ENCODE assay signal across 13 cellular contexts in genomic region chr2:173631123-173631450, GRCh38.
DNase-seq lines count a peak whose midpoint lies in the region; ATAC-seq and TF ChIP-seq lines count a peak whose summit lies in the region.
"Had no signal": no experiment of that assay in that cellular context is flagged by ENCODE, and none has a peak within 500 bp of the region (broad histone marks: within the 10 kb centered on the region; RNA-seq: fewer than 3 reads in every experiment).

No MANE protein-coding gene starts in this region.

- H3K4me3 ChIP-seq in fibroblast of villous mesenchyme (ENCODE audit: low read depth, low read length): no peak overlapping the region
- peak overlapping the region in 1 of 2 donors; percentile 24 for H3K4me3 ChIP-seq in neuronal stem cell (ENCODE audit: low read length in 2 of 2)
- no peak overlapping the region for H3K4me3 ChIP-seq in CD8-positive, alpha-beta T cell (ENCODE audit: low read depth, low read length)
- H3K4me3 ChIP-seq: gastrocnemius medialis, upper lobe of left lung had no signal

- no CpG with 5 or more reads among the region's 5 CpGs for WGBS in neuronal stem cell (ENCODE audit: extremely low coverage in 2 of 2, insufficient read length in 2 of 2, insufficient replicate concordance in 1 of 2), 2 donors

- peaks cover 32% of the 10 kb centered on the region for H3K27me3 Mint-ChIP-seq in CD8-positive, alpha-beta T cell (ENCODE audit: low read depth)

- H3K36me3 ChIP-seq in neuronal stem cell (replicated peaks in 1 of 2; ENCODE audit: control insufficient read depth in 2 of 2, insufficient read depth in 2 of 2, low read length in 2 of 2): no peaks in the 10 kb centered on the region
- H3K36me3 ChIP-seq in CD8-positive, alpha-beta T cell (ENCODE audit: insufficient read depth, low read length): no peaks in the 10 kb centered on the region
- H3K36me3 ChIP-seq: gastrocnemius medialis, upper lobe of left lung had no signal

- H3K4ac ChIP-seq in neuronal stem cell (ENCODE audit: low read length): no peak overlapping the region

- H3K18ac ChIP-seq in neuronal stem cell (ENCODE audit: low read length): no peak overlapping the region

- no peak overlapping the region for H3K27ac Mint-ChIP-seq in CD8-positive, alpha-beta T cell

- no peak for TF ChIP-seq CTCF in fibroblast of villous mesenchyme (IDR thresholded peaks at IDR 0.05; ENCODE audit: insufficient read depth, low read depth, low read length)
- no peak for TF ChIP-seq CTCF in CD8-positive, alpha-beta T cell (IDR thresholded peaks at IDR 0.05)

- no peaks in the 10 kb centered on the region for H3K27me3 ChIP-seq in neuronal stem cell (ENCODE audit: control insufficient read depth in 3 of 3, insufficient read depth in 3 of 3, low read depth in 1 of 3, low read length in 3 of 3)
- no peaks in the 10 kb centered on the region for H3K27me3 ChIP-seq in CD8-positive, alpha-beta T cell (ENCODE audit: insufficient read depth, low read length)
- H3K27me3 ChIP-seq: gastrocnemius medialis, upper lobe of left lung had no signal

- H3K4me1 Mint-ChIP-seq in CD8-positive, alpha-beta T cell (ENCODE audit: low read depth): no peaks in the 10 kb centered on the region
- H3K4me1 Mint-ChIP-seq: central memory CD8-positive, alpha-beta T cell had no signal

- H3K9ac ChIP-seq in neuronal stem cell (ENCODE audit: low read depth, low read length, poor library complexity): no peak overlapping the region

- H2BK12ac ChIP-seq in neuronal stem cell (ENCODE audit: low read length): no peak overlapping the region

- H3K14ac ChIP-seq in neuronal stem cell (ENCODE audit: low read length): no peak overlapping the region

- H2BK120ac ChIP-seq in neuronal stem cell (ENCODE audit: low read depth, low read length): no peak overlapping the region

- no peak overlapping the region for H3K4me2 ChIP-seq in neuronal stem cell (ENCODE audit: insufficient read depth, low read length, poor library complexity, severe bottlenecking)

- peaks cover 0 to 4% of the 10 kb centered on the region in 2 donors for H3K9me3 ChIP-seq in neuronal stem cell (replicated peaks in 1 of 2; ENCODE audit: control insufficient read depth in 2 of 2, insufficient read depth in 1 of 2, low read depth in 1 of 2, low read length in 2 of 2)
- no peaks in the 10 kb centered on the region for H3K9me3 ChIP-seq in CD8-positive, alpha-beta T cell (ENCODE audit: low read length)
- H3K9me3 ChIP-seq: gastrocnemius medialis, upper lobe of left lung had no signal

- peaks cover 4 to 5% of the 10 kb centered on the region in 2 donors for H3K4me1 ChIP-seq in neuronal stem cell (ENCODE audit: control insufficient read depth in 2 of 2, insufficient read depth in 1 of 2, low read depth in 1 of 2, low read length in 2 of 2)
- no peaks in the 10 kb centered on the region for H3K4me1 ChIP-seq in CD8-positive, alpha-beta T cell (ENCODE audit: insufficient read depth, low read length)
- H3K4me1 ChIP-seq: gastrocnemius medialis, upper lobe of left lung had no signal

- POLR2A ChIA-PET in CD8-positive, alpha-beta T cell (lab: Charles Lee): no interaction called here

- DNase-seq in EH (ENCODE audit: low read depth): peak; percentile 81
- DNase-seq in NCI-H2171 (lab: John Stamatoyannopoulos, UW): peak; percentile 69
- DNase-seq in fibroblast of villous mesenchyme (ENCODE audit: low read depth): peak; percentile 65
- no peak for DNase-seq in neuronal stem cell (ENCODE audit: low spot score)
- DNase-seq in epidermal melanocyte (ENCODE audit: insufficient read length, low spot score): no peak
- no peak for DNase-seq in superior temporal gyrus (ENCODE audit: extremely low spot score)
- no peak for DNase-seq in CD8-positive, alpha-beta T cell
- no peak for DNase-seq in stimulated activated CD4-positive, alpha-beta T cell treated with anti-CD3 and anti-CD28 coated beads, Interleukin-4, amount 100 ng/mL, for 24 hours
- DNase-seq: activated T-cell treated with anti-CD3 and anti-CD28 coated beads, Interleukin-2, amount 50 U/mL, for 1 hour; gastrocnemius medialis; T-helper 9 cell; upper lobe of left lung had no signal

- no peak overlapping the region for H3K4me3 Mint-ChIP-seq in CD8-positive, alpha-beta T cell
- H3K4me3 Mint-ChIP-seq: central memory CD8-positive, alpha-beta T cell had no signal

- H4K91ac ChIP-seq in neuronal stem cell (ENCODE audit: low read depth, low read length, poor library complexity): no peak overlapping the region

- H3K79me1 ChIP-seq in neuronal stem cell (ENCODE audit: low read depth, low read length): no peaks in the 10 kb centered on the region

- H2BK5ac ChIP-seq in neuronal stem cell (ENCODE audit: low read length): no peak overlapping the region

- intact Hi-C loops in CD8-positive, alpha-beta T cell (cut with DNase I, micrococcal nuclease): no loop called here

- CTCF ChIA-PET in CD8-positive, alpha-beta T cell (lab: Charles Lee): no interaction called here

- H4K8ac ChIP-seq in neuronal stem cell (ENCODE audit: low read depth, low read length): no peak overlapping the region

- no peak overlapping the region for H3K23ac ChIP-seq in neuronal stem cell (ENCODE audit: low read depth, low read length, poor library complexity)

- H3K36me3 Mint-ChIP-seq in CD8-positive, alpha-beta T cell: no peaks in the 10 kb centered on the region

- no peak overlapping the region for H2BK15ac ChIP-seq in neuronal stem cell (ENCODE audit: low read length)

- no peak for ATAC-seq in CD8-positive, alpha-beta T cell
- ATAC-seq: gastrocnemius medialis had no signal

- H2AFZ ChIP-seq in neuronal stem cell (ENCODE audit: low read length): peak overlapping the region; percentile 86

- H2AK5ac ChIP-seq in neuronal stem cell (ENCODE audit: low read depth, low read length): no peak overlapping the region

- H3K27ac ChIP-seq in neuronal stem cell (replicated peaks; ENCODE audit: low read length): no peak overlapping the region
- H3K27ac ChIP-seq in CD8-positive, alpha-beta T cell (ENCODE audit: low read depth, low read length): no peak overlapping the region
- H3K27ac ChIP-seq: gastrocnemius medialis had no signal

- H3K9me3 Mint-ChIP-seq in CD8-positive, alpha-beta T cell: no peaks in the 10 kb centered on the region
- H3K9me3 Mint-ChIP-seq: central memory CD8-positive, alpha-beta T cell had no signal

Comparison
In these comparisons a context has a peak if more than half of its experiments do, and no peak if none do; other contexts are left out.
1. DNase-seq: peak in EH (single experiment), NCI-H2171 (single experiment) and fibroblast of villous mesenchyme (single experiment); none in neuronal stem cell (single experiment), epidermal melanocyte (single experiment), superior temporal gyrus (single experiment), CD8-positive, alpha-beta T cell (0 of 7) and stimulated activated CD4-positive, alpha-beta T cell treated with anti-CD3 and anti-CD28 coated beads, Interleukin-4, amount 100 ng/mL, for 24 hours (single experiment).